10 cellular contexts compared by ENCODE assay signal in genomic region chr1:201676061-201676644, GRCh38.
DNase-seq lines count a peak whose midpoint lies in the region; ATAC-seq, FAIRE-seq and TF ChIP-seq lines count a peak whose summit lies in the region.
"Had no signal": no experiment of that assay in that cellular context is flagged by ENCODE, and none has a peak within 500 bp of the region (broad histone marks: within the 10 kb centered on the region; RNA-seq: fewer than 3 reads in every experiment).

No MANE protein-coding gene starts in this region.

- H3K27me3 ChIP-seq in adrenal gland (no peaks in the 10 kb centered on the region), iPS-20b (ENCODE audit: insufficient read depth, low read length) (no peaks in the 10 kb centered on the region), thyroid gland (no peaks in the 10 kb centered on the region)

- no peak for FAIRE-seq in D721Med (lab: Jason Lieb, UNC)
- no peak for FAIRE-seq in GM12891 (lab: Jason Lieb, UNC)

- TF ChIP-seq POLR2A in adrenal gland (IDR thresholded peaks at IDR 0.05) (no peak), thyroid gland (IDR thresholded peaks at IDR 0.05) (no peak), GM12891 (IDR thresholded peaks at IDR 0.05; ENCODE audit: low read depth, low read length) (no peak)

- peak overlapping the region in 2 of 5 donors; percentile 41 to 54 for H3K27ac ChIP-seq in adrenal gland
- no peak overlapping the region for H3K27ac ChIP-seq in iPS-20b (ENCODE audit: low read length)
- H3K27ac ChIP-seq in thyroid gland = peak overlapping the region; percentile 26 to 63 (median 39)
- H3K27ac ChIP-seq: 22Rv1 had no signal

- no peaks in the 10 kb centered on the region for H3K9me3 ChIP-seq in adrenal gland (replicated peaks in 1 of 3)
- no peaks in the 10 kb centered on the region for H3K9me3 ChIP-seq in iPS-20b (ENCODE audit: insufficient read depth, low read depth, low read length)
- H3K9me3 ChIP-seq in thyroid gland = no peaks in the 10 kb centered on the region

- intact Hi-C loops in adrenal gland (cut with DNase I) = no loop called here
- intact Hi-C loops in thyroid gland (cut with DNase I) = no loop called here

- peak; percentile 43 for DNase-seq in DMS 273 (lab: John Stamatoyannopoulos, UW; ENCODE audit: unreplicated experiment)
- no peak for DNase-seq in DMS 273 treated with DMSO at 0.1 percent for 48 hours (lab: John Stamatoyannopoulos, UW)
- peak; percentile 33 to 75 (median 68) for DNase-seq in adrenal gland
- peak; percentile 72 to 74 for DNase-seq in thyroid gland
- no peak for DNase-seq in D721Med (ENCODE audit: insufficient read length, low spot score)
- no peak for DNase-seq in GM12891 (ENCODE audit: insufficient read length, low spot score)
- DNase-seq: activated naive CD4-positive, alpha-beta T cell treated with Interleukin-2 at 50 U/mL for 16 hours had no signal

- H3K4me3 ChIP-seq in adrenal gland (no peak overlapping the region), iPS-20b (ENCODE audit: low read length) (no peak overlapping the region), thyroid gland (replicated peaks in 1 of 3) (no peak overlapping the region)

- H3K36me3 ChIP-seq in adrenal gland (replicated peaks in 1 of 2) (no peaks in the 10 kb centered on the region), iPS-20b (ENCODE audit: insufficient read depth, low read depth, low read length) (no peaks in the 10 kb centered on the region), thyroid gland (no peaks in the 10 kb centered on the region)

- H3K9ac ChIP-seq in iPS-20b (ENCODE audit: low read depth, low read length) = peak overlapping the region; percentile 34; the same call in 1 of the 2 replicates

- TF ChIP-seq CTCF in adrenal gland (IDR thresholded peaks at IDR 0.05) = no peak
- TF ChIP-seq CTCF in thyroid gland (IDR thresholded peaks at IDR 0.05) = no peak
- no peak for TF ChIP-seq CTCF in D721Med (IDR thresholded peaks at IDR 0.05; ENCODE audit: insufficient read depth, missing control alignments)

- H3K4me1 ChIP-seq in adrenal gland (replicated peaks in 1 of 2) = peaks cover 18 to 23% of the 10 kb centered on the region in 2 donors
- H3K4me1 ChIP-seq in iPS-20b (ENCODE audit: insufficient read depth, low read length) = peaks cover 42% of the 10 kb centered on the region
- peaks cover 16 to 22% of the 10 kb centered on the region in 2 donors for H3K4me1 ChIP-seq in thyroid gland

- WGBS in adrenal gland, 4 donors = 23 to 55% (median 27%) methylated on average over 4 to 7 of the region's 7 CpGs
- WGBS in thyroid gland, 2 donors = 30 to 32% methylated on average over 6 to 7 of the region's 7 CpGs

- no peak for ATAC-seq in GM21390 (IDR thresholded peaks at IDR 0.05; ENCODE audit: unreplicated experiment)

TF ChIP-seq in GM12891, 5 proteins besides CTCF, POLR2A, EP300 and RAD21:
- TF ChIP-seq POU2F2 (IDR thresholded peaks at IDR 0.05; ENCODE audit: low read depth, low read length) (no peak), SPI1 (IDR thresholded peaks at IDR 0.05; ENCODE audit: low read depth, low read length) (no peak), PAX5 (IDR thresholded peaks at IDR 0.05; ENCODE audit: insufficient read depth, low read length, severe bottlenecking) (no peak), TAF1 (IDR thresholded peaks at IDR 0.05; ENCODE audit: low read depth, low read length) (no peak), POLR2AphosphoS5 (IDR thresholded peaks at IDR 0.05; ENCODE audit: low read depth, low read length) (no peak)

Comparison
In these comparisons a context has a peak if more than half of its experiments do, and no peak if none do; other contexts are left out.
1. DNase-seq: peak in DMS 273 (single experiment), adrenal gland (7 of 7) and thyroid gland (2 of 2); none in DMS 273 treated with DMSO at 0.1 percent for 48 hours (single experiment), D721Med (single experiment) and GM12891 (single experiment).